In the genomic region with DNA sequence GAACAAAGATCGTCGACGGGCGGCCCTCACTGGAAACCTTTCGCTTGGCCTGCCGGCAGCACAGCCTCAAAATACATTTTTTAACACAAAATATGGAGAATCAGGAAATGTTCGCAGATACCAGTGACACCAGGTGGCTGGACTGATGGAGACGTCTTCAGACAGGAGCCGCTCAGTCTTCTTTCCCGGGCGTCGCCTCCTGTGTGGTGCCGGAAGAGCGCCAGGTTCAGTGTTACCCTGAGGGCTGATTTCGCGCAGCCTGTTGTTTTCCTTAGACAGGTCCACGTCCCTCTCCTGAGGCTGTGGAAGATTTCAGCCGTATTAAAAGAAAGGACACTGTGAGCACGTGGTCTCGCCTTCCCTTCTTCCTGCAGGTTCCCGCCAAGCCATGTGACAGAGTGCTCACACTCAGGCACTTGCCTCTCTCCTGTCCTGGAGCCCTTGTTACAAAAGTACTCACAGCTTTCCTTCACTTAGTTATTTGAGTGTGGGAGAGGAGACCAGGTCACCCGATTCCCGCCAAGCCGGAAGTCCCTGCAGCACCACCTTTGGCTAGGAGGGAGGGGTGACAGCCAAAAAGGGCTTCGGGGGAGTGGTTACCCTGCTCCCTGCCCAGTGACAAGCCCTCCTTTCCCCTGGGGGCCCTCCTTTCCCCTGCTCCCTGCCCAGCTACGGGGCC, we compare ENCODE assay signal across 2 cellular contexts.
TF ChIP-seq lines count a peak whose summit lies in the region.

No MANE protein-coding gene starts in this region.

TF ChIP-seq in WTC11, 78 proteins besides CTCF, POLR2A, EP300 and RAD21 (continued from another document):
- no peak for TF ChIP-seq TP53 (CRISPR knock-in tag; IDR thresholded peaks at IDR 0.05)
- TF ChIP-seq, protein P1, sequence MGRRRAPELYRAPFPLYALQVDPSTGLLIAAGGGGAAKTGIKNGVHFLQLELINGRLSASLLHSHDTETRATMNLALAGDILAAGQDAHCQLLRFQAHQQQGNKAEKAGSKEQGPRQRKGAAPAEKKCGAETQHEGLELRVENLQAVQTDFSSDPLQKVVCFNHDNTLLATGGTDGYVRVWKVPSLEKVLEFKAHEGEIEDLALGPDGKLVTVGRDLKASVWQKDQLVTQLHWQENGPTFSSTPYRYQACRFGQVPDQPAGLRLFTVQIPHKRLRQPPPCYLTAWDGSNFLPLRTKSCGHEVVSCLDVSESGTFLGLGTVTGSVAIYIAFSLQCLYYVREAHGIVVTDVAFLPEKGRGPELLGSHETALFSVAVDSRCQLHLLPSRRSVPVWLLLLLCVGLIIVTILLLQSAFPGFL (CRISPR knock-in tag; IDR thresholded peaks at IDR 0.05; ENCODE audit: borderline replicate concordance), result no peak
- no peak for TF ChIP-seq NFE2L1 (CRISPR knock-in tag; IDR thresholded peaks at IDR 0.05)
- TF ChIP-seq ELF4 (CRISPR knock-in tag; IDR thresholded peaks at IDR 0.05; ENCODE audit: low read depth), result no peak
- peak; percentile 32; the same call in 1 of the 2 replicates for TF ChIP-seq MAX (CRISPR knock-in tag; IDR thresholded peaks at IDR 0.05)
- no peak for TF ChIP-seq EMX1 (CRISPR knock-in tag; IDR thresholded peaks at IDR 0.05)
- no peak for TF ChIP-seq NR1H2 (CRISPR knock-in tag; IDR thresholded peaks at IDR 0.05)
- TF ChIP-seq SOX15 (CRISPR knock-in tag; IDR thresholded peaks at IDR 0.05), result no peak
- no peak for TF ChIP-seq ETV6 (CRISPR knock-in tag; IDR thresholded peaks at IDR 0.05)

TF ChIP-seq in HepG2, 621 proteins besides CTCF, POLR2A, EP300 and RAD21 (continued from another document):
- TF ChIP-seq NR2C2 (CRISPR knock-in tag; IDR thresholded peaks at IDR 0.05; ENCODE audit: borderline replicate concordance), result 0 out of 2 replicates have a peak, but pooled peaks have one; percentile 33
- no peak for TF ChIP-seq KDM3A (CRISPR knock-in tag; IDR thresholded peaks at IDR 0.05; ENCODE audit: low read depth)
- TF ChIP-seq, protein P2, sequence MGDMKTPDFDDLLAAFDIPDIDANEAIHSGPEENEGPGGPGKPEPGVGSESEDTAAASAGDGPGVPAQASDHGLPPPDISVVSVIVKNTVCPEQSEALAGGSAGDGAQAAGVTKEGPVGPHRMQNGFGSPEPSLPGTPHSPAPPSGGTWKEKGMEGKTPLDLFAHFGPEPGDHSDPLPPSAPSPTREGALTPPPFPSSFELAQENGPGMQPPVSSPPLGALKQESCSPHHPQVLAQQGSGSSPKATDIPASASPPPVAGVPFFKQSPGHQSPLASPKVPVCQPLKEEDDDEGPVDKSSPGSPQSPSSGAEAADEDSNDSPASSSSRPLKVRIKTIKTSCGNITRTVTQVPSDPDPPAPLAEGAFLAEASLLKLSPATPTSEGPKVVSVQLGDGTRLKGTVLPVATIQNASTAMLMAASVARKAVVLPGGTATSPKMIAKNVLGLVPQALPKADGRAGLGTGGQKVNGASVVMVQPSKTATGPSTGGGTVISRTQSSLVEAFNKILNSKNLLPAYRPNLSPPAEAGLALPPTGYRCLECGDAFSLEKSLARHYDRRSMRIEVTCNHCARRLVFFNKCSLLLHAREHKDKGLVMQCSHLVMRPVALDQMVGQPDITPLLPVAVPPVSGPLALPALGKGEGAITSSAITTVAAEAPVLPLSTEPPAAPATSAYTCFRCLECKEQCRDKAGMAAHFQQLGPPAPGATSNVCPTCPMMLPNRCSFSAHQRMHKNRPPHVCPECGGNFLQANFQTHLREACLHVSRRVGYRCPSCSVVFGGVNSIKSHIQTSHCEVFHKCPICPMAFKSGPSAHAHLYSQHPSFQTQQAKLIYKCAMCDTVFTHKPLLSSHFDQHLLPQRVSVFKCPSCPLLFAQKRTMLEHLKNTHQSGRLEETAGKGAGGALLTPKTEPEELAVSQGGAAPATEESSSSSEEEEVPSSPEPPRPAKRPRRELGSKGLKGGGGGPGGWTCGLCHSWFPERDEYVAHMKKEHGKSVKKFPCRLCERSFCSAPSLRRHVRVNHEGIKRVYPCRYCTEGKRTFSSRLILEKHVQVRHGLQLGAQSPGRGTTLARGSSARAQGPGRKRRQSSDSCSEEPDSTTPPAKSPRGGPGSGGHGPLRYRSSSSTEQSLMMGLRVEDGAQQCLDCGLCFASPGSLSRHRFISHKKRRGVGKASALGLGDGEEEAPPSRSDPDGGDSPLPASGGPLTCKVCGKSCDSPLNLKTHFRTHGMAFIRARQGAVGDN (CRISPR knock-in tag; IDR thresholded peaks at IDR 0.05), result peak; percentile 60
- TF ChIP-seq, protein P3, sequence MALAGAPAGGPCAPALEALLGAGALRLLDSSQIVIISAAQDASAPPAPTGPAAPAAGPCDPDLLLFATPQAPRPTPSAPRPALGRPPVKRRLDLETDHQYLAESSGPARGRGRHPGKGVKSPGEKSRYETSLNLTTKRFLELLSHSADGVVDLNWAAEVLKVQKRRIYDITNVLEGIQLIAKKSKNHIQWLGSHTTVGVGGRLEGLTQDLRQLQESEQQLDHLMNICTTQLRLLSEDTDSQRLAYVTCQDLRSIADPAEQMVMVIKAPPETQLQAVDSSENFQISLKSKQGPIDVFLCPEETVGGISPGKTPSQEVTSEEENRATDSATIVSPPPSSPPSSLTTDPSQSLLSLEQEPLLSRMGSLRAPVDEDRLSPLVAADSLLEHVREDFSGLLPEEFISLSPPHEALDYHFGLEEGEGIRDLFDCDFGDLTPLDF (CRISPR knock-in tag; IDR thresholded peaks at IDR 0.05), result no peak
- peak; percentile 73; the same call in 1 of the 2 replicates for TF ChIP-seq TFDP1 (CRISPR knock-in tag; IDR thresholded peaks at IDR 0.05; ENCODE audit: borderline replicate concordance)
- peak; percentile 25; the same call in 1 of the 2 replicates for TF ChIP-seq ETV5 (CRISPR knock-in tag; IDR thresholded peaks at IDR 0.05; ENCODE audit: borderline replicate concordance)
- TF ChIP-seq SMAD9 (CRISPR knock-in tag; IDR thresholded peaks at IDR 0.05), result no peak
- TF ChIP-seq ZNF546 (CRISPR knock-in tag; conservative IDR thresholded peaks at IDR 0.05), result no peak
- TF ChIP-seq, protein P4, sequence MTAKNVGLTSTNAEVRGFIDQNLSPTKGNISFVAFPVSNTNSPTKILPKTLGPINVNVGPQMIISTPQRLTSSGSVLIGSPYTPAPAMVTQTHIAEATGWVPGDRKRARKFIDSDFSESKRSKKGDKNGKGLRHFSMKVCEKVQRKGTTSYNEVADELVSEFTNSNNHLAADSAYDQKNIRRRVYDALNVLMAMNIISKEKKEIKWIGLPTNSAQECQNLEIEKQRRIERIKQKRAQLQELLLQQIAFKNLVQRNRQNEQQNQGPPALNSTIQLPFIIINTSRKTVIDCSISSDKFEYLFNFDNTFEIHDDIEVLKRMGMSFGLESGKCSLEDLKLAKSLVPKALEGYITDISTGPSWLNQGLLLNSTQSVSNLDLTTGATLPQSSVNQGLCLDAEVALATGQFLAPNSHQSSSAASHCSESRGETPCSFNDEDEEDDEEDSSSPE (CRISPR knock-in tag; IDR thresholded peaks at IDR 0.05), result 0 out of 2 replicates have a peak, but pooled peaks have one; percentile 45
